ENCODE assay signal across 16 cellular contexts in the genomic region with DNA sequence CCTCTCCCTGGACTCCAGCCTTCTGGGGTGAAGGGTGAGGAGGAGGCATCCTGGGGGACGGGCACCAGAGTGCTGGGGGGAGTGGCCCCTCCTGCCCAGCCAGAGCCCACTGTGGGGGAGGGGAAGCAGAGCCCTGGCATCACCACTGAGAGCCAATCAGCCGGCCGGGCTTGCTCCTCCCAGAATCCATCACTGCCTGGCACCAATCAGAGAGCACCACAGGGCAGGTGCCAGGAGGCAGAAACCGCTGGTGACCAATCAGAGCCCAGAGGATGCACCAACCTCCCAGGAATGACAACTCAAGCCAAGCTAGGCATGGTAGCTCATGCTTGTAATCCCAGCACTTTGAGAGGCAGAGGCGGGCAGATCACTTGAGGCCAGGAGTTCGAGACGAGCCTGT.
"Had no signal": no experiment of that assay in that cellular context is flagged by ENCODE, and none has a peak within 500 bp of the region (broad histone marks: within the 10 kb centered on the region; RNA-seq: fewer than 3 reads in every experiment).

No MANE protein-coding gene starts in this region.

- H3K36me3 Mint-ChIP-seq: activated naive CD8-positive, alpha-beta T cell had no signal

- H3K4me3 ChIP-seq: thoracic aorta had no signal

- H3K27ac Mint-ChIP-seq: activated CD4-positive, alpha-beta T cell treated with anti-CD3 and anti-CD28 coated beads, Interleukin-2, amount 10 ng/mL, durations not matched to agents 7 days and 5 days; activated naive CD8-positive, alpha-beta T cell; activated T-cell treated with anti-CD3 and anti-CD28 coated beads, Interleukin-2, amount 50 U/mL, for 24 hours; stimulated activated naive CD8-positive, alpha-beta T cell treated with anti-CD3 and anti-CD28 coated beads, Interleukin-15, Interleukin-2, amounts not matched to agents 100 ng/mL and 50 ng/mL, for 24 hours had no signal

- H3K4me1 Mint-ChIP-seq: activated CD4-positive, alpha-beta T cell treated with anti-CD3 and anti-CD28 coated beads, Interleukin-2, amount 10 ng/mL, durations not matched to agents 7 days and 5 days; neural crest cell had no signal

- DNase-seq: activated CD4-positive, alpha-beta T cell treated with anti-CD3 and anti-CD28 coated beads, Interleukin-2, amount 10 ng/mL, durations not matched to agents 7 days and 5 days; activated gamma-delta T cell; activated T-cell treated with anti-CD3 and anti-CD28 coated beads, Interleukin-2, amount 50 U/mL, for 24 hours; amygdala; brain microvascular endothelial cell; dermis blood vessel endothelial cell; erythroblast; stimulated activated CD4-positive, alpha-beta T cell treated with anti-CD3 and anti-CD28 coated beads, Interleukin-4, amount 100 ng/mL, for 24 hours; T-helper 9 cell; WERI-Rb-1 had no signal

- H3K36me3 ChIP-seq: brain microvascular endothelial cell, thoracic aorta had no signal

- H3K4me1 ChIP-seq: parathyroid adenoma had no signal

- H3K9ac ChIP-seq: parathyroid adenoma had no signal

- H3K9me3 ChIP-seq: thoracic aorta had no signal

- H3K9me3 Mint-ChIP-seq: activated CD4-positive, alpha-beta T cell treated with anti-CD3 and anti-CD28 coated beads, Interleukin-2, amount 10 ng/mL, durations not matched to agents 7 days and 5 days; activated T-cell treated with anti-CD3 and anti-CD28 coated beads, Interleukin-2, amount 50 U/mL, for 24 hours; neural crest cell; stimulated activated naive CD8-positive, alpha-beta T cell treated with anti-CD3 and anti-CD28 coated beads, Interleukin-15, Interleukin-2, amounts not matched to agents 100 ng/mL and 50 ng/mL, for 24 hours had no signal

- H3K79me2 ChIP-seq: parathyroid adenoma had no signal

- H3K27ac ChIP-seq: brain microvascular endothelial cell, parathyroid adenoma, thoracic aorta, WERI-Rb-1 had no signal

- H3K27me3 Mint-ChIP-seq: activated CD4-positive, alpha-beta T cell treated with anti-CD3 and anti-CD28 coated beads, Interleukin-2, amount 10 ng/mL, durations not matched to agents 7 days and 5 days; activated naive CD8-positive, alpha-beta T cell; stimulated activated naive CD8-positive, alpha-beta T cell treated with anti-CD3 and anti-CD28 coated beads, Interleukin-15, Interleukin-2, amounts not matched to agents 100 ng/mL and 50 ng/mL, for 24 hours had no signal

- H3K4me3 Mint-ChIP-seq: activated CD4-positive, alpha-beta T cell treated with anti-CD3 and anti-CD28 coated beads, Interleukin-2, amount 10 ng/mL, durations not matched to agents 7 days and 5 days; activated naive CD8-positive, alpha-beta T cell; activated T-cell treated with anti-CD3 and anti-CD28 coated beads, Interleukin-2, amount 50 U/mL, for 24 hours; neural crest cell; stimulated activated naive CD8-positive, alpha-beta T cell treated with anti-CD3 and anti-CD28 coated beads, Interleukin-15, Interleukin-2, amounts not matched to agents 100 ng/mL and 50 ng/mL, for 24 hours had no signal

- FAIRE-seq: urothelium cell line had no signal

- H2AFZ ChIP-seq: parathyroid adenoma had no signal
